Comparison of ENCODE assay signal across 1 cellular context in the genomic region with DNA sequence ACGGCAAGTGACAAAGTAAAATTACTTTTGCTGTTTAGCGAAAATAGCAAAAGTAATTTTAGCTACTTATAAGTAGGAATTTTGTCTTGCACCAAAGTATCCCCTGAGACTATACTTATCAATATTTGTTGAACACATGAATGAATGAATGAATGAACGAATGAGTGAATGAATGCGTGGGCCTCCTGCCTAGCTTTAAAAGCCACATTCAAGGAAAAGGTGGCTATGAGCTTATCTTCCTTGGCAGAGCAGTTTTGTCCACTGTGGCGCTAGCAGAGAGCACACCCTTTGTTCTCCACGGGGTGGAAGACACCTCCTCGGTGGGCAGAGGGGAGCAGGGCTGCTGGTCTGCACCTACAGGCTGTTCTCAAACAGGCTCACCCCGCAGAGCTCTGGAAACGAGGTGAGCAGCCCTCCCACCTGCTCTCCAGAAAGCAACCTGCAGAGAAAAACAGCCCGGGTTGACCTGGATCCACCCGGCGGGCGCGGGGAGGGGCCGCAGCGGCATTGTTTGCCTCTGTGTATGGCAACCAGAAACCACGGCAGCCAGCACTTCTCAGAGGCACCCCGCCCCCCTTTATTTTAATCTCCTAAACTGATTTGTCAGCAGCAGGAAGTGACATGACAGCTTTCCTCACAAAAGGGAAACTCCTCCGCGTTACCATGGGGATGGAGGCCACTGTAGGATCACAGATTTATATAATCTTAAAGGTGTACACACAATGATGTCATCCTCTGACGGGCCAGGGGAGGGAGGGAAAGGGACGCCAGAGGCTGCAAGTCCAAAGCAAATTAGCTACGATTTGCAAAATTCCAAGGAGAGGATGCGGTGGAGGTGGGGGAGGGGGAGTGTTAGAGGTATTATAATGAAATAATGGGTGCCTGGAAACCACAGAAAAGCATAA.
A peak's percentile ranks its signal among the peaks of the same experiment; 100 is the strongest.
TF ChIP-seq lines count a peak whose summit lies in the region.

No MANE protein-coding gene starts in this region.

TF ChIP-seq in WTC11, 78 proteins besides CTCF, POLR2A, EP300 and RAD21 (continued from another document):
- TF ChIP-seq, protein P1, sequence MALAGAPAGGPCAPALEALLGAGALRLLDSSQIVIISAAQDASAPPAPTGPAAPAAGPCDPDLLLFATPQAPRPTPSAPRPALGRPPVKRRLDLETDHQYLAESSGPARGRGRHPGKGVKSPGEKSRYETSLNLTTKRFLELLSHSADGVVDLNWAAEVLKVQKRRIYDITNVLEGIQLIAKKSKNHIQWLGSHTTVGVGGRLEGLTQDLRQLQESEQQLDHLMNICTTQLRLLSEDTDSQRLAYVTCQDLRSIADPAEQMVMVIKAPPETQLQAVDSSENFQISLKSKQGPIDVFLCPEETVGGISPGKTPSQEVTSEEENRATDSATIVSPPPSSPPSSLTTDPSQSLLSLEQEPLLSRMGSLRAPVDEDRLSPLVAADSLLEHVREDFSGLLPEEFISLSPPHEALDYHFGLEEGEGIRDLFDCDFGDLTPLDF (CRISPR knock-in tag; IDR thresholded peaks at IDR 0.05), result no peak
- TF ChIP-seq GABPB1 (CRISPR knock-in tag; IDR thresholded peaks at IDR 0.05) (0 out of 2 replicates have a peak, but pooled peaks have one; percentile 27), GTF2I (CRISPR knock-in tag; conservative IDR thresholded peaks at IDR 0.05) (no peak), IRF1 (CRISPR knock-in tag; IDR thresholded peaks at IDR 0.05) (no peak), NR2C2 (CRISPR knock-in tag; IDR thresholded peaks at IDR 0.05) (no peak), PREB (CRISPR knock-in tag; IDR thresholded peaks at IDR 0.05; ENCODE audit: borderline replicate concordance) (no peak), ATF2 (CRISPR knock-in tag; IDR thresholded peaks at IDR 0.05; ENCODE audit: borderline replicate concordance, low read depth) (no peak), FOXP1 (CRISPR knock-in tag; IDR thresholded peaks at IDR 0.05; ENCODE audit: borderline replicate concordance) (no peak), ZNF281 (CRISPR knock-in tag; IDR thresholded peaks at IDR 0.05) (peak; percentile 33; the same call in 1 of the 2 replicates), ZMAT4 (CRISPR knock-in tag; IDR thresholded peaks at IDR 0.05) (no peak), ELF4 (CRISPR knock-in tag; IDR thresholded peaks at IDR 0.05; ENCODE audit: low read depth) (no peak), JAZF1 (CRISPR knock-in tag; IDR thresholded peaks at IDR 0.05) (no peak), EMX1 (CRISPR knock-in tag; IDR thresholded peaks at IDR 0.05) (no peak), ZNF138 (CRISPR knock-in tag; conservative IDR thresholded peaks at IDR 0.05) (no peak), ATF6 (CRISPR knock-in tag; IDR thresholded peaks at IDR 0.05) (no peak), ETV6 (CRISPR knock-in tag; IDR thresholded peaks at IDR 0.05) (no peak), ZNF396 (CRISPR knock-in tag; IDR thresholded peaks at IDR 0.05; ENCODE audit: borderline replicate concordance) (no peak)
- TF ChIP-seq, protein P2, sequence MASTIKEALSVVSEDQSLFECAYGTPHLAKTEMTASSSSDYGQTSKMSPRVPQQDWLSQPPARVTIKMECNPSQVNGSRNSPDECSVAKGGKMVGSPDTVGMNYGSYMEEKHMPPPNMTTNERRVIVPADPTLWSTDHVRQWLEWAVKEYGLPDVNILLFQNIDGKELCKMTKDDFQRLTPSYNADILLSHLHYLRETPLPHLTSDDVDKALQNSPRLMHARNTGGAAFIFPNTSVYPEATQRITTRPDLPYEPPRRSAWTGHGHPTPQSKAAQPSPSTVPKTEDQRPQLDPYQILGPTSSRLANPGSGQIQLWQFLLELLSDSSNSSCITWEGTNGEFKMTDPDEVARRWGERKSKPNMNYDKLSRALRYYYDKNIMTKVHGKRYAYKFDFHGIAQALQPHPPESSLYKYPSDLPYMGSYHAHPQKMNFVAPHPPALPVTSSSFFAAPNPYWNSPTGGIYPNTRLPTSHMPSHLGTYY (CRISPR knock-in tag; IDR thresholded peaks at IDR 0.05), result no peak
- TF ChIP-seq, protein P3, sequence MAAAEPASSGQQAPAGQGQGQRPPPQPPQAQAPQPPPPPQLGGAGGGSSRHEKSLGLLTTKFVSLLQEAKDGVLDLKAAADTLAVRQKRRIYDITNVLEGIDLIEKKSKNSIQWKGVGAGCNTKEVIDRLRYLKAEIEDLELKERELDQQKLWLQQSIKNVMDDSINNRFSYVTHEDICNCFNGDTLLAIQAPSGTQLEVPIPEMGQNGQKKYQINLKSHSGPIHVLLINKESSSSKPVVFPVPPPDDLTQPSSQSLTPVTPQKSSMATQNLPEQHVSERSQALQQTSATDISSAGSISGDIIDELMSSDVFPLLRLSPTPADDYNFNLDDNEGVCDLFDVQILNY (CRISPR knock-in tag; IDR thresholded peaks at IDR 0.05), result 0 out of 2 replicates have a peak, but pooled peaks have one; percentile 29
